ENCODE assay signal across 20 cellular contexts in the genomic region with DNA sequence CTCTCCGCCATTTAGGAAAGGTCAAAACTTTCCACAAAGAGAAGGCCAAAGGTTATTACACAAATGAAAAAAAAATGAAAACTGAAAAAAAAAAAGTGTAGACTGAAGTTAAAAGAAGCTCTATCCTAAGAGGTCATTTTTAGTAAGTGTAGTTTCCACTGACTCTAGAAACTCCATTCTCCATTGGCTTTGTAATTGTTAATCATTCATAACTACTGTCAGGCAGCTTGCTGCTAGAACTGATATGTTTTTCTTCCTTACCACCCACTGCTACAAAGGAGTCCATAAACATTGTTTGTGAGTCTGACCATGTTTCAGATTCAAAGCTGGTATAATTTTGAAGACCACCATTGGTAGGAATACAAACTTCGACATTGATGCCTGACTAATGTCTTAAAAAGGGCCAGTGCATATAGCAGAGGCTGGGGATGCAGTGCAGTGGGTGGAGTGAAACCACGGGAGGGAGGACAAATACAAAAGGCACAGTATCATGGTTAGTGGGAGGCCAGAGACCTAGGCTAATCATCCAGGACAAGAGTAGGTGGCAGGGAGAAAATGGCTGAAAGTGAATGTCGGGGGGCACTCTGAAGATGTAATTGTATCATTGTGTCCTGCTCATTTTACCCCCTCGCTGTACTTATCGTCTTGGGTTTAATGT. TPM values are rescaled to one million over a fixed set of nuclear protein-coding genes. Genes with fewer than 3 reads are reported as not detected.
DNase-seq lines count a peak whose midpoint lies in the region; ATAC-seq, FAIRE-seq and TF ChIP-seq lines count a peak whose summit lies in the region.
"Had no signal": no experiment of that assay in that cellular context is flagged by ENCODE, and none has a peak within 500 bp of the region (broad histone marks: within the 10 kb centered on the region; RNA-seq: fewer than 3 reads in every experiment).

No MANE protein-coding gene starts in this region.

- 42% methylated on average over 6 of the region's 6 CpGs for WGBS in GM12878 (ENCODE audit: insufficient coverage, insufficient replicate concordance, low lambda C conversion rate, missing lambda C conversion rate)

- BruUV-seq in GM12878 (replicated peaks; lab: Mats Ljungman, UMichigan) = no TSS peak

- POLR2A ChIA-PET in HEK293T (lab: Yijun Ruan, JAX) = no interaction called here
- POLR2A ChIA-PET in GM12878 (lab: Charles Lee) = no interaction called here

- H3K36me3 ChIP-seq in GM12878 (ENCODE audit: control insufficient read depth in 2 of 2, insufficient read depth in 2 of 2, low read length in 1 of 2) = no peaks in the 10 kb centered on the region
- H3K36me3 ChIP-seq: BLaER1 had no signal

- H3K4me3 ChIP-seq in GM12878 (no peak overlapping the region), foreskin fibroblast (ENCODE audit: low read depth in 1 of 2, low read length in 2 of 2) (no peak overlapping the region)
- H3K4me3 ChIP-seq: BLaER1, GM23248 had no signal

- RAD21 ChIA-PET in GM12878 (lab: Charles Lee; ENCODE audit: unreplicated experiment) = interaction anchor here (1.0 kb wide), 1 partner anchor 116 kb away, joined by 3 read pairs; no protein-coding TSS in a partner anchor

- H3K27ac ChIP-seq in GM12878 (ENCODE audit: control insufficient read depth, insufficient read depth) = no peak overlapping the region
- H3K27ac ChIP-seq: 22Rv1, BLaER1, GM23248 had no signal

- H3K9me3 ChIP-seq in GM12878 (replicated peaks; ENCODE audit: control insufficient read depth, insufficient read depth, low read length) = no peaks in the 10 kb centered on the region
- H3K9me3 ChIP-seq: BLaER1 had no signal

- no peak overlapping the region for H3K9ac ChIP-seq in GM12878 (ENCODE audit: control insufficient read depth, insufficient read depth, low read length)
- H3K9ac ChIP-seq: BLaER1, GM23248 had no signal

- TF ChIP-seq POLR2A in GM12878 (IDR thresholded peaks at IDR 0.05; ENCODE audit: low read depth, low read length) = no peak

- intact Hi-C loops in GM12878 (cut with micrococcal nuclease; ENCODE audit: unreplicated experiment) = no loop called here

- ATAC-seq in GM18508 (IDR thresholded peaks at IDR 0.05; ENCODE audit: insufficient read depth, unreplicated experiment) (peak; percentile 54), GM12878 (peak; percentile 60), GM21825 (IDR thresholded peaks at IDR 0.05; ENCODE audit: unreplicated experiment) (no peak)
- ATAC-seq: HCT116, HepG2 had no signal

- H3K79me2 ChIP-seq in GM12878 (ENCODE audit: control insufficient read depth, insufficient read depth, low read length) = no peaks in the 10 kb centered on the region

- CTCF ChIA-PET in HEK293T (lab: Yijun Ruan, JAX) (interaction anchor here (0.6 kb wide), 1 partner anchor 14 kb away, joined by 4 read pairs; no protein-coding TSS in a partner anchor), GM12878 (lab: Yijun Ruan, JAX) (interaction anchor here (0.7 to 1.9 kb wide), 3 partner anchors 65 to 130 kb away, joined by 3 to 4 read pairs (median 3); no protein-coding TSS in a partner anchor)

- no peaks in the 10 kb centered on the region for H3K27me3 ChIP-seq in GM12878 (replicated peaks in 1 of 2; ENCODE audit: control insufficient read depth in 2 of 2, insufficient read depth in 2 of 2, low read length in 1 of 2)
- H3K27me3 ChIP-seq: BLaER1 had no signal

- no peaks in the 10 kb centered on the region for H4K20me1 ChIP-seq in GM12878 (ENCODE audit: control insufficient read depth, insufficient read depth)
- H4K20me1 ChIP-seq: BLaER1 had no signal

- no peak for TF ChIP-seq EP300 in GM12878 (IDR thresholded peaks at IDR 0.05; ENCODE audit: borderline replicate concordance in 1 of 2, control insufficient read depth in 1 of 2, low read depth in 2 of 2, low read length in 2 of 2)

- DNase-seq in HEK293T (ENCODE audit: extremely low spot score) (no peak), GM12878 (ENCODE audit: low read depth, low spot score) (no peak), urothelium cell line (ENCODE audit: low spot score) (no peak), foreskin fibroblast (no peak), cerebellar nuclear complex (lab: John Stamatoyannopoulos, UW) (no peak)
- DNase-seq: CD4-positive, alpha-beta memory T cell; DMS153; DMS79; GDM1; GM23248; KBM-7 had no signal

- no peak for TF ChIP-seq RAD21 in GM12878 (IDR thresholded peaks at IDR 0.05; ENCODE audit: insufficient read depth, low read depth, low read length)

- no peak overlapping the region for H3K4me2 ChIP-seq in GM12878 (ENCODE audit: control insufficient read depth, insufficient read depth)
- H3K4me2 ChIP-seq: BLaER1 had no signal

- TF ChIP-seq CTCF in GM12878 (IDR thresholded peaks at IDR 0.05 in 2 of 3, conservative IDR thresholded peaks at IDR 0.05 in 1 of 3; ENCODE audit: control insufficient read depth in 2 of 3, extremely low read depth in 1 of 3, insufficient read depth in 1 of 3, low read depth in 3 of 3, low read length in 3 of 3) (no peak), foreskin fibroblast (IDR thresholded peaks at IDR 0.05; ENCODE audit: low read depth, low read length) (no peak)

- SMC1A ChIA-PET in GM12878 (lab: Charles Lee; ENCODE audit: uncharacterized antibody, unreplicated experiment) = interaction anchor here (0.7 to 2.2 kb wide), 5 partner anchors 12 to 1491 kb away, joined by 3 to 6 read pairs (median 4); a partner anchor contains a TSS

- H2AFZ ChIP-seq in GM12878 (ENCODE audit: control insufficient read depth, low read depth, low read length) = no peak overlapping the region
- H2AFZ ChIP-seq: GM23248 had no signal

- H3K4me1 ChIP-seq in GM12878 (ENCODE audit: control insufficient read depth, insufficient read depth, low read length) = no peaks in the 10 kb centered on the region

- FAIRE-seq in GM12878 (lab: Jason Lieb, UNC) = no peak
- peak; percentile 81 for FAIRE-seq in urothelium cell line (lab: Jason Lieb, UNC)
- FAIRE-seq: H54, HepG2 had no signal

- in situ Hi-C loops in GM12878 (cut with MboI) = no loop called here

TF ChIP-seq in HEK293T, 16 proteins besides CTCF, POLR2A, EP300 and RAD21:
- TF ChIP-seq ELF4 (IDR thresholded peaks at IDR 0.05) (no peak), SUZ12 (IDR thresholded peaks at IDR 0.05) (no peak), SP1 (IDR thresholded peaks at IDR 0.05) (no peak), CTBP1 (IDR thresholded peaks at IDR 0.05; ENCODE audit: borderline replicate concordance) (no peak), FOXM1 (IDR thresholded peaks at IDR 0.05; ENCODE audit: borderline replicate concordance) (no peak)
- TF ChIP-seq, protein P1, sequence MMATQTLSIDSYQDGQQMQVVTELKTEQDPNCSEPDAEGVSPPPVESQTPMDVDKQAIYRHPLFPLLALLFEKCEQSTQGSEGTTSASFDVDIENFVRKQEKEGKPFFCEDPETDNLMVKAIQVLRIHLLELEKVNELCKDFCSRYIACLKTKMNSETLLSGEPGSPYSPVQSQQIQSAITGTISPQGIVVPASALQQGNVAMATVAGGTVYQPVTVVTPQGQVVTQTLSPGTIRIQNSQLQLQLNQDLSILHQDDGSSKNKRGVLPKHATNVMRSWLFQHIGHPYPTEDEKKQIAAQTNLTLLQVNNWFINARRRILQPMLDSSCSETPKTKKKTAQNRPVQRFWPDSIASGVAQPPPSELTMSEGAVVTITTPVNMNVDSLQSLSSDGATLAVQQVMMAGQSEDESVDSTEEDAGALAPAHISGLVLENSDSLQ (IDR thresholded peaks at IDR 0.05) = peak; percentile 58
TF ChIP-seq in HEK293T: peak in this region for 1.

TF ChIP-seq in GM12878, 131 proteins besides CTCF, POLR2A, EP300 and RAD21:
- TF ChIP-seq NR2C1 (IDR thresholded peaks at IDR 0.05) = peak; percentile 38; the same call in 1 of the 2 replicates
- TF ChIP-seq NBN (IDR thresholded peaks at IDR 0.05) = no peak

RNA-seq across cellular contexts. Expression of a gene that starts 16.9 kb away (rescaled TPM):
- not detected in 2 replicates for total RNA-seq in GM12878 (2013; cell fraction: nucleolus; rRNA removed)
- total RNA-seq in GM12878 (2014; rRNA removed) (0.11 TPM in 1 of 2 replicates, not detected in the other), GM12878 (2014; rRNA removed; fragmentation: Illumina TruSeq; extraction: Trizol) (0.05 and 0.40 TPM in 2 replicates), GM12878 (2021) (0.32 TPM in 1 of 2 replicates, not detected in the other)
- polyA plus RNA-seq in GM12878 (2011; ENCODE audit: low read depth) = not detected
- polyA plus RNA-seq in GM12878 (2011; rRNA removed) (0.91 and 1.1 TPM in 2 replicates), GM12878 (2014; fragmentation: Illumina TruSeq; extraction: Trizol) (0.06 TPM in 1 of 2 replicates, not detected in the other), GM12878 (2014; fragmentation: Nextera tagmentation; extraction: Ambion mirVana) (under 1 TPM in 1 of 2 experiments, not detected in 1; 0.05 TPM), GM12878 (2014; rRNA removed) (0.14 and 0.22 TPM in 2 replicates), GM12878 (2016; fragmentation: Nextera tagmentation; extraction: Ambion mirVana) (under 1 TPM in 1 of 2 experiments, not detected in 1; 0.19 TPM)
- 0.91 and 1.0 TPM in 2 replicates for polyA plus RNA-seq in GM12878 (2011; cell fraction: cytosol; rRNA removed)
- 1.6 and 2.0 TPM in 2 replicates for polyA plus RNA-seq in GM12878 (2011; cell fraction: nucleus; rRNA removed)
- polyA plus RNA-seq in GM12878 (2012) = not detected in 2 replicates
- polyA minus RNA-seq in GM12878 (2011; rRNA and poly(A)+ RNA removed) = 1.8 and 2.3 TPM in 2 replicates
- 1.5 TPM in 1 of 2 replicates, not detected in the other for polyA minus RNA-seq in GM12878 (2011; cell fraction: cytosol; rRNA and poly(A)+ RNA removed)
- 2.3 and 4.6 TPM in 2 replicates for polyA minus RNA-seq in GM12878 (2011; cell fraction: nucleus; rRNA and poly(A)+ RNA removed)
- total RNA-seq: CD4-positive, alpha-beta memory T cell; HepG2 had no signal
- polyA plus RNA-seq: CD14-positive monocyte, HepG2, IgD-negative memory B cell had no signal
